In the genomic region with DNA sequence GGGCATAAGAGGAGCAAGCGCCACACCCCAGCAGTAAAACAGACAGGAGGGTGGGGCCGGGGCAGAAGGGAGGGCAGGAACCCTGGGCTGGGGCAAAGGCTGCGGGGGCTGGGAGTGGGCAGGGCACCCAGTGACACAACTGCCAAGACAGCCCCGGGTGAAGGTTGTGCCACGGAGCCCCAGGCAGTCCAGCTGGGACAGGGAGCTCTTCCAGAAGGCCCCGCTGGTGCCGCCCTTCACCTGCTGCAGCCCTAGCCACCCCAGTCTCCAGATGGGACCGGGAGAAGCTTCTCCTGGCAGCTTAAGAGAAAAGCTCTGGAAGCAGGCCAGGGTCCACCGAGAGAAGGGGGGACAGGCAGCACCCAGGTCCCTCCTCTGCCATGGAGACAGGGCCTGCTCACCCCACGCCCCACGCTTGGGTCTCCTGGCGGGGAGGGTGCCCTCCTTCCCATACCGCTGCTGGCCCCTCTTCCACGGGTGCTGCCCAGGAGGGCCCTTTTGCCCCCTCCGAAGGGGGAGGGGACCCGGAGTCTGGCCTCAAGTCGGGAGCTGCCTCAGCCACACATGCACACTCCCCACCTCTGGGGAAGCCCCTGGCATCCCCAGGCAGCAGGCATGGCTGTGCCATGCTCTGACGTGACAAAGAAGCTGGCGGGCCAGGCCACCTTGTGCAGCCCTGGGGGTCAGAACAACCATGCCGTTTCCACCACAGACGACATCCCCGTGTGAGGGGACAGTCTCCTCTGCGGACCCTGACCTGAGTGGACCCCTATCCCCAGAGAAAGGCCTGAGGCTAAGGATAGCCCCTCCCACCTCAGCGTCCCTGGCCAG, we compare ENCODE assay signal across 9 cellular contexts. TPM values are rescaled to one million over a fixed set of nuclear protein-coding genes. Genes with fewer than 3 reads are reported as not detected.
DNase-seq lines count a peak whose midpoint lies in the region; ATAC-seq, FAIRE-seq and TF ChIP-seq lines count a peak whose summit lies in the region.
"Had no signal": no experiment of that assay in that cellular context is flagged by ENCODE, and none has a peak within 500 bp of the region (broad histone marks: within the 10 kb centered on the region; RNA-seq: fewer than 3 reads in every experiment).

No MANE protein-coding gene starts in this region.

- no peak for FAIRE-seq in urothelium cell line (lab: Jason Lieb, UNC)

- peak; percentile 25 for DNase-seq in NCI-H82 (lab: John Stamatoyannopoulos, UW)
- no peak for DNase-seq in NCI-H82 treated with DMSO at 0.1 percent for 48 hours (lab: John Stamatoyannopoulos, UW; ENCODE audit: unreplicated experiment)
- DNase-seq in activated CD8-positive, alpha-beta T cell treated with anti-CD3 and anti-CD28 coated beads for 36 hours: no peak
- DNase-seq in immature natural killer cell: no peak
- no peak for DNase-seq in epidermal melanocyte (ENCODE audit: insufficient read length, low spot score)
- no peak for DNase-seq in urothelium cell line (ENCODE audit: low spot score)
- DNase-seq in NCI-H128 (lab: John Stamatoyannopoulos, UW; ENCODE audit: unreplicated experiment): no peak
- DNase-seq: NCI-H187 had no signal

- H3K9me3 Mint-ChIP-seq in activated CD8-positive, alpha-beta T cell treated with anti-CD3 and anti-CD28 coated beads for 36 hours: no peaks in the 10 kb centered on the region
- H3K9me3 Mint-ChIP-seq in immature natural killer cell: no peaks in the 10 kb centered on the region
- H3K9me3 Mint-ChIP-seq in stimulated activated memory B cell treated with anti-CD40 and anti-IgM and Interleukin-4, amounts not matched to agents 10 μg/mL and 1 μg/mL and 100 μg/mL, for 72 hours: no peaks in the 10 kb centered on the region

- peak overlapping the region; percentile 58 for H3K4me3 Mint-ChIP-seq in activated CD8-positive, alpha-beta T cell treated with anti-CD3 and anti-CD28 coated beads for 36 hours
- peak overlapping the region; percentile 76 to 93 (median 83) for H3K4me3 Mint-ChIP-seq in immature natural killer cell
- H3K4me3 Mint-ChIP-seq in stimulated activated memory B cell treated with anti-CD40 and anti-IgM and Interleukin-4, amounts not matched to agents 10 μg/mL and 1 μg/mL and 100 μg/mL, for 72 hours: peak overlapping the region; percentile 71

- no peaks in the 10 kb centered on the region for H3K27me3 Mint-ChIP-seq in activated CD8-positive, alpha-beta T cell treated with anti-CD3 and anti-CD28 coated beads for 36 hours
- peaks cover 11 to 17% (median 12%) of the 10 kb centered on the region in 3 donors for H3K27me3 Mint-ChIP-seq in immature natural killer cell (ENCODE audit: low read depth in 3 of 3)
- H3K27me3 Mint-ChIP-seq in stimulated activated memory B cell treated with anti-CD40 and anti-IgM and Interleukin-4, amounts not matched to agents 10 μg/mL and 1 μg/mL and 100 μg/mL, for 72 hours: no peaks in the 10 kb centered on the region

- ATAC-seq in activated CD8-positive, alpha-beta T cell treated with anti-CD3 and anti-CD28 coated beads for 36 hours: no peak
- no peak for ATAC-seq in stimulated activated memory B cell treated with anti-CD40 and anti-IgM and Interleukin-4, amounts not matched to agents 10 μg/mL and 1 μg/mL and 100 μg/mL, for 72 hours

- no peak overlapping the region for H3K27ac Mint-ChIP-seq in activated CD8-positive, alpha-beta T cell treated with anti-CD3 and anti-CD28 coated beads for 36 hours
- peak overlapping the region in 5 of 6 donors; percentile 87 to 98 (median 94) for H3K27ac Mint-ChIP-seq in immature natural killer cell
- H3K27ac Mint-ChIP-seq in stimulated activated memory B cell treated with anti-CD40 and anti-IgM and Interleukin-4, amounts not matched to agents 10 μg/mL and 1 μg/mL and 100 μg/mL, for 72 hours: no peak overlapping the region

- peaks cover 13% of the 10 kb centered on the region for H3K4me1 Mint-ChIP-seq in activated CD8-positive, alpha-beta T cell treated with anti-CD3 and anti-CD28 coated beads for 36 hours (ENCODE audit: low read depth)
- peaks cover 24 to 30% of the 10 kb centered on the region in 2 donors for H3K4me1 Mint-ChIP-seq in immature natural killer cell
- peaks cover 21% of the 10 kb centered on the region for H3K4me1 Mint-ChIP-seq in stimulated activated memory B cell treated with anti-CD40 and anti-IgM and Interleukin-4, amounts not matched to agents 10 μg/mL and 1 μg/mL and 100 μg/mL, for 72 hours

- no peaks in the 10 kb centered on the region for H3K36me3 Mint-ChIP-seq in activated CD8-positive, alpha-beta T cell treated with anti-CD3 and anti-CD28 coated beads for 36 hours (ENCODE audit: low read depth)
- H3K36me3 Mint-ChIP-seq in immature natural killer cell: no peaks in the 10 kb centered on the region
- no peaks in the 10 kb centered on the region for H3K36me3 Mint-ChIP-seq in stimulated activated memory B cell treated with anti-CD40 and anti-IgM and Interleukin-4, amounts not matched to agents 10 μg/mL and 1 μg/mL and 100 μg/mL, for 72 hours

- POLR2A ChIA-PET in activated CD8-positive, alpha-beta T cell treated with anti-CD3 and anti-CD28 coated beads for 36 hours (lab: Charles Lee): interaction anchor here (1.0 to 1.9 kb wide), 3 partner anchors 9 to 39 kb away, joined by 3 to 6 read pairs (median 5); a partner anchor contains a TSS

- no peak for TF ChIP-seq CTCF in activated CD8-positive, alpha-beta T cell treated with anti-CD3 and anti-CD28 coated beads for 36 hours (IDR thresholded peaks at IDR 0.05)

- CTCF ChIA-PET in activated CD8-positive, alpha-beta T cell treated with anti-CD3 and anti-CD28 coated beads for 36 hours (lab: Charles Lee): interaction anchor here (1.0 kb wide), 1 partner anchor 15 kb away, joined by 3 read pairs; a partner anchor contains a TSS

- intact Hi-C loops in activated CD8-positive, alpha-beta T cell treated with anti-CD3 and anti-CD28 coated beads for 36 hours (cut with micrococcal nuclease): no loop called here

RNA-seq across cellular contexts. Expression of a gene that starts 1.5 kb away (rescaled TPM):
- 10 to 100 TPM; 14.3 to 16.7 TPM for total RNA-seq in activated CD8-positive, alpha-beta T cell treated with anti-CD3 and anti-CD28 coated beads for 36 hours
- polyA plus RNA-seq in immature natural killer cell: 10 to 100 TPM; 12.1 to 24.0 (median 14.0) TPM

RNA-seq across cellular contexts. Expression of a gene that starts 15.0 kb away (rescaled TPM):
- total RNA-seq in activated CD8-positive, alpha-beta T cell treated with anti-CD3 and anti-CD28 coated beads for 36 hours: 1 to 10 TPM; 4.8 to 5.4 TPM
- 10 to 100 TPM in 1 of 3 donors, 1 to 10 TPM in 2; 5.6 to 12.2 (median 6.3) TPM for polyA plus RNA-seq in immature natural killer cell

RNA-seq across cellular contexts. Expression of a gene that starts 21.3 kb away (rescaled TPM):
- under 1 TPM in 1 of 2 experiments, not detected in 1; 0.27 TPM for total RNA-seq in activated CD8-positive, alpha-beta T cell treated with anti-CD3 and anti-CD28 coated beads for 36 hours
- under 1 TPM in 2 of 3 donors, not detected in 1; 0.52 to 0.77 TPM for polyA plus RNA-seq in immature natural killer cell

RNA-seq across cellular contexts. Expression of a gene that starts 39.5 kb away (rescaled TPM):
- 10 to 100 TPM; 16.2 to 18.0 TPM for total RNA-seq in activated CD8-positive, alpha-beta T cell treated with anti-CD3 and anti-CD28 coated beads for 36 hours
- under 1 TPM in 2 of 3 donors, not detected in 1; 0.19 to 0.30 TPM for polyA plus RNA-seq in immature natural killer cell

RNA-seq across cellular contexts. Expression of a gene that starts 39.6 kb away (rescaled TPM):
- total RNA-seq in activated CD8-positive, alpha-beta T cell treated with anti-CD3 and anti-CD28 coated beads for 36 hours: 10 to 100 TPM; 11.0 to 11.2 TPM
- 10 to 100 TPM; 13.9 to 41.6 (median 28.7) TPM for polyA plus RNA-seq in immature natural killer cell

Comparison
In these comparisons a context has a peak if more than half of its experiments do, and no peak if none do; other contexts are left out.
1. H3K27ac Mint-ChIP-seq: peak in immature natural killer cell (5 of 6); none in activated CD8-positive, alpha-beta T cell treated with anti-CD3 and anti-CD28 coated beads for 36 hours (single experiment) and stimulated activated memory B cell treated with anti-CD40 and anti-IgM and Interleukin-4, amounts not matched to agents 10 μg/mL and 1 μg/mL and 100 μg/mL, for 72 hours (single experiment).
2. Peak in every context shown above with its lines, with median percentiles within 50 percentile points of each other: H3K4me3 Mint-ChIP-seq.